In genomic region chr3:186722457-186722856, GRCh38 we compare ENCODE assay signal across 13 cellular contexts. TPM values are rescaled to one million over a fixed set of nuclear protein-coding genes. Genes with fewer than 3 reads are reported as not detected.
A peak's percentile ranks its signal among the peaks of the same experiment; 100 is the strongest.
DNase-seq lines count a peak whose midpoint lies in the region; ATAC-seq, FAIRE-seq and TF ChIP-seq lines count a peak whose summit lies in the region.
"Had no signal": no experiment of that assay in that cellular context is flagged by ENCODE, and none has a peak within 500 bp of the region (broad histone marks: within the 10 kb centered on the region; RNA-seq: fewer than 3 reads in every experiment).

No MANE protein-coding gene starts in this region.

- H3K27me3 ChIP-seq in bronchial epithelial cell (ENCODE audit: control insufficient read depth, insufficient read depth, low read length) (no peaks in the 10 kb centered on the region), liver (ENCODE audit: control insufficient read depth in 4 of 4, insufficient read depth in 4 of 4, low read length in 3 of 4) (no peaks in the 10 kb centered on the region)

- no peaks in the 10 kb centered on the region for H3K4me1 Mint-ChIP-seq in activated T-cell treated with anti-CD3 and anti-CD28 coated beads, Interleukin-2, amount 50 U/mL, for 72 hours (ENCODE audit: low read depth)
- H3K4me1 Mint-ChIP-seq: activated CD4-positive, alpha-beta T cell treated with anti-CD3 and anti-CD28 coated beads, Interleukin-2, amount 10 ng/mL, durations not matched to agents 7 days and 5 days had no signal

- H3K9me3 Mint-ChIP-seq in activated T-cell treated with anti-CD3 and anti-CD28 coated beads, Interleukin-2, amount 50 U/mL, for 72 hours, result no peaks in the 10 kb centered on the region
- H3K9me3 Mint-ChIP-seq: activated CD4-positive, alpha-beta T cell treated with anti-CD3 and anti-CD28 coated beads, Interleukin-2, amount 10 ng/mL, durations not matched to agents 7 days and 5 days; natural killer cell treated with Interleukin-12 subunit alpha and Interleukin-12 subunit beta and Interleukin-15 and Interleukin-18, amount 100 ng/mL, for 72 hours had no signal

- FAIRE-seq in bronchial epithelial cell (lab: Jason Lieb, UNC), result no peak

- H3K36me3 ChIP-seq in bronchial epithelial cell (ENCODE audit: control insufficient read depth, insufficient read depth, low read length), result no peaks in the 10 kb centered on the region
- peaks cover 5 to 34% (median 15%) of the 10 kb centered on the region in 4 donors for H3K36me3 ChIP-seq in liver (ENCODE audit: control insufficient read depth in 4 of 4, insufficient read depth in 3 of 4, low read depth in 1 of 4, low read length in 3 of 4)

- H3K27ac Mint-ChIP-seq in activated T-cell treated with anti-CD3 and anti-CD28 coated beads, Interleukin-2, amount 50 U/mL, for 72 hours, result no peak overlapping the region
- H3K27ac Mint-ChIP-seq: activated CD4-positive, alpha-beta T cell treated with anti-CD3 and anti-CD28 coated beads, Interleukin-2, amount 10 ng/mL, durations not matched to agents 7 days and 5 days; natural killer cell treated with Interleukin-12 subunit alpha and Interleukin-12 subunit beta and Interleukin-15 and Interleukin-18, amount 100 ng/mL, for 72 hours had no signal

- H3K27me3 Mint-ChIP-seq in activated T-cell treated with anti-CD3 and anti-CD28 coated beads, Interleukin-2, amount 50 U/mL, for 72 hours (ENCODE audit: low read depth), result no peaks in the 10 kb centered on the region

- H3K36me3 Mint-ChIP-seq in activated T-cell treated with anti-CD3 and anti-CD28 coated beads, Interleukin-2, amount 50 U/mL, for 72 hours (ENCODE audit: insufficient read depth in 2 of 2), result no peaks in the 10 kb centered on the region
- H3K36me3 Mint-ChIP-seq: natural killer cell treated with Interleukin-12 subunit alpha and Interleukin-12 subunit beta and Interleukin-15 and Interleukin-18, amount 100 ng/mL, for 72 hours had no signal

- H3K27ac ChIP-seq in liver (ENCODE audit: low read depth in 1 of 2, low read length in 2 of 2) (no peak overlapping the region), RWPE1 (no peak overlapping the region)

- H3K4me3 Mint-ChIP-seq in activated T-cell treated with anti-CD3 and anti-CD28 coated beads, Interleukin-2, amount 50 U/mL, for 72 hours, result no peak overlapping the region
- H3K4me3 Mint-ChIP-seq: activated CD4-positive, alpha-beta T cell treated with anti-CD3 and anti-CD28 coated beads, Interleukin-2, amount 10 ng/mL, durations not matched to agents 7 days and 5 days; natural killer cell treated with Interleukin-12 subunit alpha and Interleukin-12 subunit beta and Interleukin-15 and Interleukin-18, amount 100 ng/mL, for 72 hours had no signal

- no peaks in the 10 kb centered on the region for H3K9me3 ChIP-seq in liver (ENCODE audit: control insufficient read depth in 4 of 4, low read length in 3 of 4)

- TF ChIP-seq RAD21 in liver (IDR thresholded peaks at IDR 0.05), result peak in 1 of 2 donors; percentile 43

- TF ChIP-seq CTCF in LNCaP clone FGC (IDR thresholded peaks at IDR 0.05; ENCODE audit: control insufficient read depth, extremely low read depth, insufficient read depth) (peak; percentile 18; the same call in 1 of the 2 replicates), bronchial epithelial cell (IDR thresholded peaks at IDR 0.05; ENCODE audit: insufficient read depth, low read length, severe bottlenecking) (peak; percentile 55), liver (IDR thresholded peaks at IDR 0.05; ENCODE audit: low read depth, low read length, missing input control) (peak; percentile 2), RWPE1 (conservative IDR thresholded peaks at IDR 0.05; ENCODE audit: low read depth) (no peak)

- H3K4me3 ChIP-seq in LNCaP clone FGC (ENCODE audit: low read depth, low read length), result no peak overlapping the region
- no peak overlapping the region for H3K4me3 ChIP-seq in bronchial epithelial cell (ENCODE audit: low read depth, low read length)
- H3K4me3 ChIP-seq in liver (ENCODE audit: low read depth in 1 of 3, low read length in 3 of 3), result no peak overlapping the region

- 48% methylated on average over 7 of the region's 7 CpGs for WGBS in liver

- no peak for ATAC-seq in activated T-cell treated with anti-CD3 and anti-CD28 coated beads, Interleukin-2, amount 50 U/mL, for 72 hours (replicated peaks in 1 of 2)
- ATAC-seq: natural killer cell treated with Interleukin-12 subunit alpha and Interleukin-12 subunit beta and Interleukin-15 and Interleukin-18, amount 100 ng/mL, for 72 hours had no signal

- CTCF ChIA-PET in RWPE1 (lab: Yijun Ruan, JAX), result interaction anchor here (0.6 kb wide), 1 partner anchor 34 kb away, joined by 6 read pairs; no protein-coding TSS in a partner anchor

- H3K4me1 ChIP-seq in liver (ENCODE audit: control insufficient read depth in 4 of 4, insufficient read depth in 4 of 4, low read length in 3 of 4), result peaks cover 4 to 56% (median 41%) of the 10 kb centered on the region in 4 donors

- peak; percentile 41 for DNase-seq in EH (ENCODE audit: low read depth)
- DNase-seq in LNCaP clone FGC (ENCODE audit: low read depth), result no peak
- DNase-seq in bronchial epithelial cell (ENCODE audit: low read depth), result peak; percentile 30
- DNase-seq in NCI-H446 treated with DMSO at 0.1 percent for 48 hours (lab: John Stamatoyannopoulos, UW), result no peak
- DNase-seq in RWPE1 (ENCODE audit: low spot score), result no peak
- DNase-seq in activated T-cell treated with anti-CD3 and anti-CD28 coated beads, Interleukin-2, amount 50 U/mL, for 72 hours, result no peak
- DNase-seq in SIG-M5 (lab: John Stamatoyannopoulos, UW), result no peak
- DNase-seq: activated CD4-positive, alpha-beta T cell treated with anti-CD3 and anti-CD28 coated beads, Interleukin-2, amount 10 ng/mL, durations not matched to agents 7 days and 5 days; NCI-H1105; Right ventricle myocardium superior had no signal

- no peak overlapping the region for H3K9ac ChIP-seq in liver (ENCODE audit: low read depth in 1 of 2, low read length in 2 of 2)

- POLR2A ChIA-PET in RWPE1 (lab: Yijun Ruan, JAX; ENCODE audit: low non-redundant PET), result no interaction called here

TF ChIP-seq in liver, 16 proteins besides CTCF, POLR2A, EP300 and RAD21 (continues in another document):
- no peak for TF ChIP-seq TAF1 (conservative IDR thresholded peaks at IDR 0.05)
- TF ChIP-seq FOXA2 (IDR thresholded peaks at IDR 0.05), result no peak
- TF ChIP-seq GABPA (IDR thresholded peaks at IDR 0.05 in 1 of 2, conservative IDR thresholded peaks at IDR 0.05 in 1 of 2), result no peak
- TF ChIP-seq JUND (IDR thresholded peaks at IDR 0.05), result no peak
- no peak for TF ChIP-seq MAX (IDR thresholded peaks at IDR 0.05)
- TF ChIP-seq ZBTB33 (IDR thresholded peaks at IDR 0.05), result no peak
- no peak for TF ChIP-seq HNF4G (IDR thresholded peaks at IDR 0.05)
- TF ChIP-seq FOXA1 (IDR thresholded peaks at IDR 0.05), result no peak
- TF ChIP-seq EGR1 (IDR thresholded peaks at IDR 0.05; ENCODE audit: low read depth in 2 of 2), result no peak
- TF ChIP-seq ATF3 (IDR thresholded peaks at IDR 0.05), result no peak
- TF ChIP-seq RXRA (IDR thresholded peaks at IDR 0.05), result no peak

RNA-seq across cellular contexts. Expression of gene KNG1, which starts 5.3 kb away (rescaled TPM):
- not detected in 2 replicates for total RNA-seq in bronchial epithelial cell
- total RNA-seq in liver, result 100 to 1,000 TPM; 605 to 918 TPM
- 100 to 1,000 TPM; 647 to 785 TPM for polyA plus RNA-seq in liver
- not detected for total RNA-seq in activated T-cell treated with anti-CD3 and anti-CD28 coated beads, Interleukin-2, amount 50 U/mL, for 72 hours
- total RNA-seq: activated CD4-positive, alpha-beta T cell treated with anti-CD3 and anti-CD28 coated beads, Interleukin-2, amount 10 ng/mL, durations not matched to agents 7 days and 5 days; natural killer cell treated with Interleukin-12 subunit alpha and Interleukin-12 subunit beta and Interleukin-15 and Interleukin-18, amount 100 ng/mL, for 72 hours; subcutaneous adipose tissue had no signal

RNA-seq across cellular contexts. Expression of gene HRG, which starts 56.6 kb away (rescaled TPM):
- total RNA-seq in bronchial epithelial cell (not detected in 2 replicates), liver (100 to 1,000 TPM in 1 of 2 donors, 10 to 100 TPM in 1; 41.8 to 139 TPM)
- polyA plus RNA-seq in liver, result 100 to 1,000 TPM; 315 to 837 TPM
- not detected for total RNA-seq in activated T-cell treated with anti-CD3 and anti-CD28 coated beads, Interleukin-2, amount 50 U/mL, for 72 hours
- total RNA-seq: activated CD4-positive, alpha-beta T cell treated with anti-CD3 and anti-CD28 coated beads, Interleukin-2, amount 10 ng/mL, durations not matched to agents 7 days and 5 days; natural killer cell treated with Interleukin-12 subunit alpha and Interleukin-12 subunit beta and Interleukin-15 and Interleukin-18, amount 100 ng/mL, for 72 hours; Right ventricle myocardium superior; subcutaneous adipose tissue had no signal

Comparison
In these comparisons a context has a peak if more than half of its experiments do, and no peak if none do; other contexts are left out.
1. DNase-seq: peak in EH (single experiment) and bronchial epithelial cell (single experiment); none in LNCaP clone FGC (single experiment), NCI-H446 treated with DMSO at 0.1 percent for 48 hours (single experiment), RWPE1 (single experiment), activated T-cell treated with anti-CD3 and anti-CD28 coated beads, Interleukin-2, amount 50 U/mL, for 72 hours (0 of 2) and SIG-M5 (single experiment).
2. RNA of gene KNG1, which starts 5.3 kb away (total RNA-seq): 605 to 918 TPM in liver; not detected in bronchial epithelial cell and not detected in activated T-cell treated with anti-CD3 and anti-CD28 coated beads, Interleukin-2, amount 50 U/mL, for 72 hours; every median in the first group is over 100 times any median in the second.
3. RNA of gene HRG, which starts 56.6 kb away (total RNA-seq): 41.8 to 139 TPM in liver; not detected in bronchial epithelial cell and not detected in activated T-cell treated with anti-CD3 and anti-CD28 coated beads, Interleukin-2, amount 50 U/mL, for 72 hours; every median in the first group is over 10 times any median in the second.